Comparison of ENCODE assay signal across 8 cellular contexts in the genomic region with DNA sequence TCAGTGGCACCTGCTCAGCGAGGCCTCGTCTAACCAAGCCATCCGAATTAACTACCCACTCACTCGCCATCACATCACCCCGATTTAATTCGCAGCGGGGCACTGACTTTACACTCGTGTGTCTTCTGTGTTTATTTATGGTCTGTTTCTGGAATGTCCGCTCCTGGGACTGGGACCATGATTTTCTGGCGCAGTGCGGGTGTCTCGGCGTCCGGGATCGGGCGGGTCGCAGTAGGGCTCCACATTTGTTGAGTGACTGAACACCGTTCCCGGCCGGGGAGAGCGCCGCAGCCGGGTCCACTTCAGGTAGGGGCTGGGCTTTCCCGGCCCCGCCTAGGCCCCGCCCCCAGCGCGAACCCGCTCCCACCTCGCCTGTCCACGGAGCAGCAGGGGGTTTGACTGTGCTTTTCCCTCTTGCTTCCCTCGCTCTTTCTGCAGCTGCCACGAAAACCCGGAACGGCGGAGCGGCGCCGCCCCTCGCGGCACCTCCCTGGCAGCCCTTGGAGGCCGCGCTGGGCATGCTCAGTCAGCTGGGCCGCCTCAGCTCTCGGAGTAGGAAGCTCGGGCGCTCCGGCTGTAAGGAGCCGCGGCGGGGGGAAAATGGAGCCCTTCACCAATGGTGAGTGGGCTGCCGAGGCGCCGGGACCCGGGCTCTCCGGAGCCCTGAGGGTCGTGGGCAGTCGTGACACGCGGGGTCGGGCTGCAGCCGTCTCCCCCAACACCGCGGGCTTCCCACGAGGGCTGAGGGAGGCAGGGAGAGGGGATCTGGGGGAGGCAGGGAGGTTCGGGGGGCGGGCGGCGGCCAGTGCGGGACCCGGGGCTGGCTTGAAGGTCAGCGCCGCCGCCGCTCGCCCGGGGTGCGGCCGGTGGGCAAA. TPM values are rescaled to one million over a fixed set of nuclear protein-coding genes. Genes with fewer than 3 reads are reported as not detected.
DNase-seq lines count a peak whose midpoint lies in the region; ATAC-seq and TF ChIP-seq lines count a peak whose summit lies in the region.

A gene (plus strand): TSS at position 525 of the 875 bp plus-strand sequence. CDS start 76 bp downstream, at position 601.

- H3K9me3 Mint-ChIP-seq in CD14-positive monocyte, result no peaks in the 10 kb centered on the region
- no peaks in the 10 kb centered on the region for H3K9me3 Mint-ChIP-seq in activated CD4-positive, alpha-beta memory T cell treated with anti-CD3 and anti-CD28 coated beads, Interleukin-2, amount 10 ng/mL, durations not matched to agents 7 days and 5 days

- H3K27ac Mint-ChIP-seq in CD14-positive monocyte, result peak within 1 kb of the TSS; percentile 92 to 99 (median 97)
- peak within 1 kb of the TSS; percentile 96 for H3K27ac Mint-ChIP-seq in activated CD4-positive, alpha-beta memory T cell treated with anti-CD3 and anti-CD28 coated beads, Interleukin-2, amount 10 ng/mL, durations not matched to agents 7 days and 5 days

- peak; percentile 92 for DNase-seq in CD14-positive monocyte (ENCODE audit: low spot score)
- DNase-seq in NCI-H82 treated with DMSO at 0.1 percent for 48 hours (lab: John Stamatoyannopoulos, UW; ENCODE audit: unreplicated experiment), result peak; percentile 91
- peak; percentile 97 for DNase-seq in activated CD4-positive, alpha-beta memory T cell treated with anti-CD3 and anti-CD28 coated beads, Interleukin-2, amount 10 ng/mL, durations not matched to agents 7 days and 5 days
- DNase-seq in lower leg skin (ENCODE audit: low spot score in 2 of 2), result peak; percentile 96 to 99
- peak; percentile 87 to 94 for DNase-seq in stimulated activated CD4-positive, alpha-beta T cell treated with anti-CD3 and anti-CD28 coated beads, Interleukin-4, amount 100 ng/mL, for 48 hours (ENCODE audit: low read depth in 2 of 2)

- 0 to 1% methylated on average over 52 to 53 of the region's 79 CpGs for WGBS in lower leg skin, 2 donors

- no peaks in the 10 kb centered on the region for H3K27me3 Mint-ChIP-seq in CD14-positive monocyte (ENCODE audit: low read depth in 3 of 3)
- no peaks in the 10 kb centered on the region for H3K27me3 Mint-ChIP-seq in activated CD4-positive, alpha-beta memory T cell treated with anti-CD3 and anti-CD28 coated beads, Interleukin-2, amount 10 ng/mL, durations not matched to agents 7 days and 5 days

- H3K27ac ChIP-seq in duodenal mucosa (ENCODE audit: low read depth, low read length), result peak within 1 kb of the TSS; percentile 97

- intact Hi-C loops in CD14-positive monocyte (cut with micrococcal nuclease) (loop anchor here (5.0 to 10.0 kb wide), 4 partner anchors 38 to 131 kb away; a partner anchor contains a TSS), lower leg skin (cut with DNase I; ENCODE audit: low total_unique reads) (no loop called here)

- H3K4me3 ChIP-seq in duodenal mucosa (ENCODE audit: low read depth in 1 of 2, low read length in 2 of 2), result peak within 1 kb of the TSS; percentile 84 to 97
- H3K4me3 ChIP-seq in lower leg skin (ENCODE audit: low read depth, poor library complexity, severe bottlenecking), result peak within 1 kb of the TSS; percentile 69

- peak within 1 kb of the TSS; percentile 84 to 98 for H3K9ac ChIP-seq in duodenal mucosa (ENCODE audit: low read depth in 1 of 2, low read length in 2 of 2)

- H3K4me1 ChIP-seq in duodenal mucosa (ENCODE audit: control insufficient read depth in 1 of 2, insufficient read depth in 2 of 2, low read length in 2 of 2), result peaks cover 31 to 52% of the 10 kb centered on the region in 2 donors

- POLR2A ChIA-PET in activated CD4-positive, alpha-beta memory T cell treated with anti-CD3 and anti-CD28 coated beads, Interleukin-2, amount 10 ng/mL, durations not matched to agents 7 days and 5 days (lab: Charles Lee), result interaction anchor here (0.5 to 6.2 kb wide), 26 partner anchors 13 to 274 kb away, joined by 3 to 138 read pairs (median 4); a partner anchor contains a TSS

- H3K4me3 Mint-ChIP-seq in CD14-positive monocyte, result peak within 1 kb of the TSS; percentile 94 to 95
- peak within 1 kb of the TSS; percentile 80 for H3K4me3 Mint-ChIP-seq in activated CD4-positive, alpha-beta memory T cell treated with anti-CD3 and anti-CD28 coated beads, Interleukin-2, amount 10 ng/mL, durations not matched to agents 7 days and 5 days

- TF ChIP-seq CTCF in CD14-positive monocyte (IDR thresholded peaks at IDR 0.05), result no peak
- no peak for TF ChIP-seq CTCF in lower leg skin (IDR thresholded peaks at IDR 0.05)

- H3K36me3 ChIP-seq in duodenal mucosa (ENCODE audit: control insufficient read depth in 1 of 2, insufficient read depth in 2 of 2, low read length in 2 of 2), result no peaks in the 10 kb centered on the region

- H3K9me3 ChIP-seq in duodenal mucosa (ENCODE audit: control insufficient read depth in 1 of 2, low read length in 2 of 2), result no peaks in the 10 kb centered on the region

- no peaks in the 10 kb centered on the region for H3K27me3 ChIP-seq in duodenal mucosa (ENCODE audit: control insufficient read depth in 1 of 2, insufficient read depth in 2 of 2, low read length in 2 of 2)

- CTCF ChIA-PET in activated CD4-positive, alpha-beta memory T cell treated with anti-CD3 and anti-CD28 coated beads, Interleukin-2, amount 10 ng/mL, durations not matched to agents 7 days and 5 days (lab: Charles Lee), result interaction anchor here (0.7 to 2.0 kb wide), 10 partner anchors 22 to 229 kb away, joined by 3 to 8 read pairs (median 4); a partner anchor contains a TSS

- TF ChIP-seq POLR2A in lower leg skin (IDR thresholded peaks at IDR 0.05), result no peak

- peaks cover 62% of the 10 kb centered on the region for H3K4me1 Mint-ChIP-seq in CD14-positive monocyte
- peaks cover 50% of the 10 kb centered on the region for H3K4me1 Mint-ChIP-seq in activated CD4-positive, alpha-beta memory T cell treated with anti-CD3 and anti-CD28 coated beads, Interleukin-2, amount 10 ng/mL, durations not matched to agents 7 days and 5 days

- H3K36me3 Mint-ChIP-seq in CD14-positive monocyte, result peaks cover 5 to 8% of the 10 kb centered on the region in 2 donors
- H3K36me3 Mint-ChIP-seq in activated CD4-positive, alpha-beta memory T cell treated with anti-CD3 and anti-CD28 coated beads, Interleukin-2, amount 10 ng/mL, durations not matched to agents 7 days and 5 days (ENCODE audit: low read depth), result peaks cover 35% of the 10 kb centered on the region

- ATAC-seq in GM19438 (IDR thresholded peaks at IDR 0.05; ENCODE audit: low read depth, unreplicated experiment), result peak; percentile 49
- peak; percentile 21 for ATAC-seq in HG03575 (IDR thresholded peaks at IDR 0.05; ENCODE audit: extremely low read depth, insufficient number of reproducible peaks, low FRiP score, unreplicated experiment)

RNA-seq across cellular contexts. Expression of the gene that starts here (rescaled TPM):
- 10 to 100 TPM; 14.5 to 22.5 TPM for polyA plus RNA-seq in CD14-positive monocyte
- 10 to 100 TPM; 79.2 to 80.8 TPM for total RNA-seq in activated CD4-positive, alpha-beta memory T cell treated with anti-CD3 and anti-CD28 coated beads, Interleukin-2, amount 10 ng/mL, durations not matched to agents 7 days and 5 days
- total RNA-seq in lower leg skin, result 10 to 100 TPM; 53.9 to 60.1 (median 56.9) TPM

Comparison
In these comparisons a context has a peak if more than half of its experiments do, and no peak if none do; other contexts are left out.
1. Peak in every context shown above with its lines: DNase-seq, ATAC-seq, H3K4me3 ChIP-seq and H3K27ac ChIP-seq.